Comparison of ENCODE assay signal across 20 cellular contexts in the genomic region with DNA sequence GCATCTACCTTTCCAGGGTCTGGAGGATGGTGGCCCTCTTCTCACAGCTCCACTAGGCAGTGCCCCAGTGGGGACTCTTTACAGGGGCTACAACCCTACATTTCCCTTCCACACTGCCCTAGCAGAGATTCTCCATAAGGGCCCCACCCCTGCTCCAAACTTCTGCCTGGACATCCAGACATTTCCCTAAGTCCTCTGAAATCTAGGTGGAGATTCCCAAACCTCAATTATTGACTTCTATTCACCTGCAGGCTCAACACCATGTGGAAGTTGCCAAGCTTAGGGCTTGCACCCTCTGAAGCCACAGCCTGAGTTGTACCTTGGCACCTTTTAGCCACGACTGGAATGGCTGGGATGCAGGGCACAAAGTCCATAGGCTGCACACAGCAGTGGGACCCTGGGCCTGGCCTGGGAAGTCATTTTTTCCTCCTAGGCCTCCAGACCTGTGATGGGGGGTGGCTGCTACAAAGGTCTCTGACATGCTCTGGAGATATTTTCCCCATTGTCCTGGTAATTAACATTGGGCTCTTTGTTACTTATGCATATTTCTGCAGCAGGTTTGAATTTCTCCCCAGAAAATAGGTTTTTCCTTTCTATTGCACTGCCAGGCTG. TPM values are rescaled to one million over a fixed set of nuclear protein-coding genes. Genes with fewer than 3 reads are reported as not detected.
DNase-seq lines count a peak whose midpoint lies in the region; ATAC-seq, FAIRE-seq and TF ChIP-seq lines count a peak whose summit lies in the region.
"Had no signal": no experiment of that assay in that cellular context is flagged by ENCODE, and none has a peak within 500 bp of the region (broad histone marks: within the 10 kb centered on the region; RNA-seq: fewer than 3 reads in every experiment).

No MANE protein-coding gene starts in this region.

- H3K36me3 ChIP-seq in HEK293 (ENCODE audit: control insufficient read depth in 2 of 2, insufficient read depth in 1 of 2, low read length in 2 of 2) (no peaks in the 10 kb centered on the region), endodermal cell (ENCODE audit: control insufficient read depth, insufficient read depth, low read length) (no peaks in the 10 kb centered on the region), stomach (no peaks in the 10 kb centered on the region)
- H3K36me3 ChIP-seq: BLaER1 had no signal

- no peak for ATAC-seq in A549
- no peak for ATAC-seq in GM19452 (IDR thresholded peaks at IDR 0.05; ENCODE audit: unreplicated experiment)
- ATAC-seq: CD8-positive, alpha-beta T cell had no signal

- H3K27me3 Mint-ChIP-seq in endodermal cell (ENCODE audit: insufficient read depth): peaks cover 3% of the 10 kb centered on the region
- H3K27me3 Mint-ChIP-seq: B cell had no signal

- intact Hi-C loops in stomach (cut with DNase I; ENCODE audit: low total_unique reads): no loop called here

- TF ChIP-seq POLR2A in A549 (IDR thresholded peaks at IDR 0.05; ENCODE audit: low read length): no peak
- no peak for TF ChIP-seq POLR2A in stomach (IDR thresholded peaks at IDR 0.05)

- H3K27ac ChIP-seq in A549 (no peak overlapping the region), HEK293 (ENCODE audit: extremely low read depth, low read depth, low read length) (no peak overlapping the region), endodermal cell (ENCODE audit: low read depth, low read length) (no peak overlapping the region), stomach (no peak overlapping the region)
- H3K27ac ChIP-seq: BLaER1, C4-2B, GM23248 had no signal

- H3K9ac ChIP-seq in endodermal cell (ENCODE audit: extremely low read depth, low read length, poor library complexity, severe bottlenecking): no peak overlapping the region
- H3K9ac ChIP-seq: BLaER1, GM23248 had no signal

- H3K9me3 ChIP-seq in A549: peaks cover 54% of the 10 kb centered on the region
- no peaks in the 10 kb centered on the region for H3K9me3 ChIP-seq in HEK293 (ENCODE audit: control insufficient read depth, insufficient read depth, low read depth, low read length)
- H3K9me3 ChIP-seq in endodermal cell (ENCODE audit: control insufficient read depth, low read length): peaks cover 57% of the 10 kb centered on the region
- peaks cover 0 to 19% (median 13%) of the 10 kb centered on the region in 4 donors for H3K9me3 ChIP-seq in stomach

- TF ChIP-seq EP300 in A549 (IDR thresholded peaks at IDR 0.05) (no peak), stomach (IDR thresholded peaks at IDR 0.05) (no peak)

- H3K4me3 ChIP-seq in A549 (no peak overlapping the region), HEK293 (ENCODE audit: low read depth, low read length) (no peak overlapping the region), endodermal cell (ENCODE audit: low read length) (peak overlapping the region; percentile 49), stomach (no peak overlapping the region)
- H3K4me3 ChIP-seq: BLaER1, GM23248 had no signal

- WGBS in A549 (ENCODE audit: missing lambda C conversion rate): 36% methylated on average over 1 of the region's 1 CpG
- WGBS in endodermal cell (ENCODE audit: insufficient coverage in 1 of 2, insufficient read length in 1 of 2), 2 experiments: 78 to 100% methylated on average over 1 of the region's 1 CpG
- WGBS in stomach, 5 donors: 58 to 88% (median 71%) methylated on average over 1 of the region's 1 CpG

- POLR2A ChIA-PET in A549 (lab: Yijun Ruan, JAX) (no interaction called here), HEK293 (lab: Yijun Ruan, JAX) (no interaction called here)

- H3K36me3 Mint-ChIP-seq in endodermal cell (ENCODE audit: low read depth): peaks cover 7% of the 10 kb centered on the region

- no peak overlapping the region for H3K27ac Mint-ChIP-seq in endodermal cell
- H3K27ac Mint-ChIP-seq: B cell; CD4-positive, CD25-positive, alpha-beta regulatory T cell; CD8-positive, alpha-beta T cell had no signal

- no peak for TF ChIP-seq CTCF in A549 (IDR thresholded peaks at IDR 0.05)
- no peak for TF ChIP-seq CTCF in HEK293 (tag by site-specific recombination; IDR thresholded peaks at IDR 0.05)
- TF ChIP-seq CTCF in endodermal cell (conservative IDR thresholded peaks at IDR 0.05): no peak
- no peak for TF ChIP-seq CTCF in stomach (IDR thresholded peaks at IDR 0.05)

- H3K4me3 Mint-ChIP-seq in endodermal cell: no peak overlapping the region
- H3K4me3 Mint-ChIP-seq: B cell; CD4-positive, CD25-positive, alpha-beta regulatory T cell; CD8-positive, alpha-beta T cell had no signal

- TF ChIP-seq RAD21 in A549 (conservative IDR thresholded peaks at IDR 0.05 in 1 of 2, IDR thresholded peaks at IDR 0.05 in 1 of 2): no peak

- DNase-seq in A549 (ENCODE audit: low read depth in 1 of 2, low spot score in 1 of 2) (no peak), endodermal cell (no peak), stomach (peak; percentile 5), COR-L47 (lab: John Stamatoyannopoulos, UW) (no peak)
- DNase-seq: CD4-positive, CD25-positive, alpha-beta regulatory T cell; CD8-positive, alpha-beta T cell; DMS153; DMS79 treated with DMSO at 0.1 percent for 48 hours; GF-D8; GM23248; H7; HCEC 1CT had no signal

- CTCF ChIA-PET in A549 (lab: Yijun Ruan, JAX): interaction anchor here (1.1 kb wide), 1 partner anchor 115 kb away, joined by 3 read pairs; no protein-coding TSS in a partner anchor
- CTCF ChIA-PET in HEK293 (lab: Yijun Ruan, JAX): no interaction called here

- FAIRE-seq in A549 (lab: Jason Lieb, UNC): no peak
- FAIRE-seq: D721Med, GM12892, H1 had no signal

- peaks cover 66% of the 10 kb centered on the region for H3K9me3 Mint-ChIP-seq in endodermal cell

- H3K4me1 Mint-ChIP-seq in endodermal cell: no peaks in the 10 kb centered on the region
- H3K4me1 Mint-ChIP-seq: B cell; CD4-positive, CD25-positive, alpha-beta regulatory T cell had no signal

- H3K4me2 ChIP-seq in A549: no peak overlapping the region
- H3K4me2 ChIP-seq: BLaER1 had no signal

- H3K27me3 ChIP-seq in endodermal cell (ENCODE audit: control insufficient read depth, insufficient read depth, low read length, poor library complexity, severe bottlenecking) (no peaks in the 10 kb centered on the region), stomach (no peaks in the 10 kb centered on the region)
- H3K27me3 ChIP-seq: BLaER1 had no signal

- peaks cover 13% of the 10 kb centered on the region for H3K4me1 ChIP-seq in A549
- H3K4me1 ChIP-seq in HEK293 (ENCODE audit: control insufficient read depth, insufficient read depth, low read length): no peaks in the 10 kb centered on the region
- no peaks in the 10 kb centered on the region for H3K4me1 ChIP-seq in endodermal cell (ENCODE audit: control insufficient read depth, insufficient read depth, low read length)
- no peaks in the 10 kb centered on the region for H3K4me1 ChIP-seq in stomach
- H3K4me1 ChIP-seq: BLaER1 had no signal

TF ChIP-seq in A549, 52 proteins besides CTCF, POLR2A, EP300 and RAD21 (continues in another document):
- TF ChIP-seq ZSCAN20 (CRISPR knock-in tag; IDR thresholded peaks at IDR 0.05) (no peak), CHD2 (IDR thresholded peaks at IDR 0.05; ENCODE audit: low read length, partially characterized antibody) (no peak), NPAS2 (CRISPR knock-in tag; IDR thresholded peaks at IDR 0.05; ENCODE audit: borderline replicate concordance) (no peak), ZFP36 (IDR thresholded peaks at IDR 0.05; ENCODE audit: borderline replicate concordance, partially characterized antibody) (peak; percentile 96), FOSL2 (IDR thresholded peaks at IDR 0.05) (no peak), FOSL2 (CRISPR knock-in tag; IDR thresholded peaks at IDR 0.05) (no peak), CHD4 (IDR thresholded peaks at IDR 0.05; ENCODE audit: borderline replicate concordance) (no peak), KDM1A (IDR thresholded peaks at IDR 0.05; ENCODE audit: low read depth) (0 out of 2 replicates have a peak, but pooled peaks have one; percentile 28)

TF ChIP-seq in HEK293, 187 proteins besides CTCF, POLR2A, EP300 and RAD21:
- TF ChIP-seq, protein P1, sequence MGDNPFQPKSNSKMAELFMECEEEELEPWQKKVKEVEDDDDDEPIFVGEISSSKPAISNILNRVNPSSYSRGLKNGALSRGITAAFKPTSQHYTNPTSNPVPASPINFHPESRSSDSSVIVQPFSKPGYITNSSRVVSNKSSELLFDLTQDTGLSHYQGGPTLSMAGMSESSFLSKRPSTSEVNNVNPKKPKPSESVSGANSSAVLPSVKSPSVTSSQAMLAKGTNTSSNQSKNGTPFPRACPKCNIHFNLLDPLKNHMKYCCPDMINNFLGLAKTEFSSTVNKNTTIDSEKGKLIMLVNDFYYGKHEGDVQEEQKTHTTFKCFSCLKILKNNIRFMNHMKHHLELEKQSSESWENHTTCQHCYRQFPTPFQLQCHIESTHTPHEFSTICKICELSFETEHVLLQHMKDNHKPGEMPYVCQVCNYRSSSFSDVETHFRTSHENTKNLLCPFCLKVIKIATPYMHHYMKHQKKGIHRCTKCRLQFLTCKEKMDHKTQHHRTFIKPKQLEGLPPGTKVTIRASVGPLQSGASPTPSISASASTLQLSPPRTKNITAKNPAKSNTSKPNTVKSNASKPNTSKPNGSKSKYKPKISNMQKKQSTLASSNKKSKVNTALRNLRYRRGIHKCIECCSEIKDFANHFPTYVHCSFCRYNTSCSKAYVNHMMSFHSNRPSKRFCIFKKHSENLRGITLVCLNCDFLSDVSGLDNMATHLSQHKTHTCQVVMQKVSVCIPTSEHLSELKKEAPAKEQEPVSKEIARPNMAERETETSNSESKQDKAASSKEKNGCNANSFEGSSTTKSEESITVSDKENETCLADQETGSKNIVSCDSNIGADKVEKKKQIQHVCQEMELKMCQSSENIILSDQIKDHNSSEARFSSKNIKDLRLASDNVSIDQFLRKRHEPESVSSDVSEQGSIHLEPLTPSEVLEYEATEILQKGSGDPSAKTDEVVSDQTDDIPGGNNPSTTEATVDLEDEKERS (tag by site-specific recombination; IDR thresholded peaks at IDR 0.05): 0 out of 2 replicates have a peak, but pooled peaks have one; percentile 24
- peak; percentile 95 for TF ChIP-seq ZNF585B (tag by site-specific recombination; IDR thresholded peaks at IDR 0.05)
- TF ChIP-seq ZFHX2 (tag by site-specific recombination; conservative IDR thresholded peaks at IDR 0.05): no peak
- TF ChIP-seq SETDB1 (IDR thresholded peaks at IDR 0.05; ENCODE audit: insufficient read length, low read length): peak; percentile 64

RNA-seq across cellular contexts. Expression of a gene that starts 53.7 kb away (rescaled TPM):
- 115 and 119 TPM in 2 replicates for polyA plus RNA-seq in A549 (2011; rRNA removed)
- polyA plus RNA-seq in A549 (2012; cell fraction: cytosol; rRNA removed): 48.7 and 50.3 TPM in 2 replicates
- polyA plus RNA-seq in A549 (2012; cell fraction: nucleus; rRNA removed): 37.9 and 52.9 TPM in 2 replicates
- polyA plus RNA-seq in A549 (2017; fragmentation: RNase III; extraction: RNeasy Plus Mini Kit Qiagen cat#74134 plus additional on column Dnase treatment): 34.1 to 36.9 TPM (median 35.9 TPM) in 3 replicates
- 59.3 and 67.7 TPM in 2 replicates for polyA minus RNA-seq in A549 (2011; rRNA and poly(A)+ RNA removed)
- total RNA-seq in endodermal cell: 10 to 100 TPM; 26.6 to 27.4 TPM
- polyA plus RNA-seq in endodermal cell (2013, experiment 1 of 2): 15.1 TPM
- polyA plus RNA-seq in endodermal cell (2013, experiment 2 of 2): 15.8 TPM
- 10 to 100 TPM in 4 of 5 donors, 1 to 10 TPM in 1; 7.6 to 84.2 (median 27.8) TPM for total RNA-seq in stomach
- polyA plus RNA-seq in stomach: 10 to 100 TPM in 1 of 3 donors, 1 to 10 TPM in 2; 4.1 to 10.4 (median 5.2) TPM
